In the genomic region with DNA sequence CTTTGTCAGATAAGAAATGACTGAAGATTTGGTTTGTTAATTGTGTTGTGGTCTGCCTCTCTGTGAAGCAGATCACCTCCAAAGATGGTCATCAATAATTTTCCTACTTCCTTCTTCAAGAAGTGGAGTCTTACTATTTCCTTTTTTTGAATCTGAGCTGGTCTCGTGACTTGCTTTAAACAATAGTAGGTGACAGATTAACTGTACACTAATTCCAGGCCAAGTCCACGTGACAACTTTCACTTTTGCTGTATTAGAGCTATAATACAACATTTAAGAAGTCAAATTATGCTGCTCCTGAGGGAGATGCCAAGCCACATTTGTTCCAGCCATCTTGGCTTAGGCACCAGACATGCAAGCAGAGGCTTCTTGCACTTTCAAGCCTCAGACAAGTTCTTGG, we compare ENCODE assay signal across 25 cellular contexts.
A peak's percentile ranks its signal among the peaks of the same experiment; 100 is the strongest.
DNase-seq lines count a peak whose midpoint lies in the region; ATAC-seq, FAIRE-seq and TF ChIP-seq lines count a peak whose summit lies in the region.
"Had no signal": no experiment of that assay in that cellular context is flagged by ENCODE, and none has a peak within 500 bp of the region (broad histone marks: within the 10 kb centered on the region; RNA-seq: fewer than 3 reads in every experiment).

No MANE protein-coding gene starts in this region.

- intact Hi-C loops in HCT116 (cut with micrococcal nuclease) = no loop called here

- no peak for TF ChIP-seq RAD21 in HCT116 (IDR thresholded peaks at IDR 0.05; ENCODE audit: low read depth)
- no peak for TF ChIP-seq RAD21 in H1 (IDR thresholded peaks at IDR 0.05 in 1 of 2, conservative IDR thresholded peaks at IDR 0.05 in 1 of 2; ENCODE audit: low read depth in 2 of 2, low read length in 2 of 2)

- no peaks in the 10 kb centered on the region for H3K9me2 ChIP-seq in HCT116 (ENCODE audit: insufficient read depth)

- H2BK12ac ChIP-seq in H1 (ENCODE audit: low read depth, low read length) (no peak overlapping the region), trophoblast cell (ENCODE audit: low read length) (no peak overlapping the region)

- CTCF ChIA-PET in HCT116 (lab: Charles Lee) = no interaction called here
- CTCF ChIA-PET in H1 (lab: Charles Lee; ENCODE audit: partially characterized antibody) = no interaction called here

- H3K18ac ChIP-seq in H1 (ENCODE audit: extremely low read depth, low read length) (no peak overlapping the region), trophoblast cell (ENCODE audit: low read length) (no peak overlapping the region)

- no peaks in the 10 kb centered on the region for H3K36me3 ChIP-seq in HCT116 (ENCODE audit: control insufficient read depth in 1 of 2, insufficient read depth in 2 of 2, low read length in 2 of 2)
- no peaks in the 10 kb centered on the region for H3K36me3 ChIP-seq in OCI-LY3 (replicated peaks; ENCODE audit: low read depth, low read length)
- no peaks in the 10 kb centered on the region for H3K36me3 ChIP-seq in H1 (ENCODE audit: control insufficient read depth in 2 of 4, insufficient read depth in 4 of 4, low read length in 3 of 4)
- H3K36me3 ChIP-seq in small intestine (ENCODE audit: control insufficient read depth in 2 of 2, insufficient read depth in 2 of 2, low read length in 2 of 2) = no peaks in the 10 kb centered on the region
- no peaks in the 10 kb centered on the region for H3K36me3 ChIP-seq in trophoblast cell (ENCODE audit: control insufficient read depth in 1 of 2, insufficient read depth in 2 of 2, low read length in 2 of 2)

- H3K23me2 ChIP-seq in H1 (ENCODE audit: low read depth, low read length) = no peaks in the 10 kb centered on the region

- no peak overlapping the region for H3K14ac ChIP-seq in H1 (ENCODE audit: insufficient read length)
- H3K14ac ChIP-seq in trophoblast cell (ENCODE audit: low read length) = no peak overlapping the region

- WGBS in H1 (ENCODE audit: extremely low coverage in 1 of 2, insufficient coverage in 1 of 2, insufficient read length in 1 of 2, insufficient replicate concordance in 2 of 2, low coverage in 1 of 2, low lambda C conversion rate in 2 of 2, missing lambda C conversion rate in 1 of 2), 2 experiments = 89% methylated on average over 2 of the region's 2 CpGs; no CpG with 5 or more reads in 1 of the 2 experiments
- 8 to 26% (median 24%) methylated on average over 2 of the region's 2 CpGs for WGBS in small intestine, 3 donors
- WGBS in trophoblast cell (ENCODE audit: extremely low coverage, insufficient coverage, insufficient read length) = no CpG with 5 or more reads among the region's 2 CpGs

- H3K27ac ChIP-seq in HCT116 (ENCODE audit: low read depth, low read length) = no peak overlapping the region
- no peak overlapping the region for H3K27ac ChIP-seq in OCI-LY3 (ENCODE audit: low read length)
- H3K27ac ChIP-seq in H1 (ENCODE audit: low read depth, low read length) = no peak overlapping the region
- H3K27ac ChIP-seq in small intestine (ENCODE audit: low read depth in 1 of 2, low read length in 1 of 2) = no peak overlapping the region
- no peak overlapping the region for H3K27ac ChIP-seq in trophoblast cell (ENCODE audit: low read depth, low read length)
- H3K27ac ChIP-seq: C4-2B, KMS-11 had no signal

- H3K9me3 ChIP-seq in HCT116 (ENCODE audit: control insufficient read depth in 1 of 2, insufficient read depth in 1 of 2, low read depth in 1 of 2, low read length in 2 of 2) (no peaks in the 10 kb centered on the region), OCI-LY3 (ENCODE audit: insufficient read depth, low read length) (no peaks in the 10 kb centered on the region), H1 (ENCODE audit: insufficient read depth in 2 of 2, low read depth in 1 of 2, low read length in 1 of 2) (no peaks in the 10 kb centered on the region), small intestine (ENCODE audit: control insufficient read depth, low read depth) (no peaks in the 10 kb centered on the region), trophoblast cell (ENCODE audit: insufficient read depth, low read depth, low read length) (no peaks in the 10 kb centered on the region)

- H4K20me1 ChIP-seq in HCT116 (ENCODE audit: insufficient read depth) = no peaks in the 10 kb centered on the region
- H4K20me1 ChIP-seq in OCI-LY3 (ENCODE audit: insufficient read depth, low read length) = no peaks in the 10 kb centered on the region
- H4K20me1 ChIP-seq in H1 (replicated peaks in 1 of 2; ENCODE audit: control insufficient read depth in 1 of 2, insufficient read depth in 2 of 2, low read length in 2 of 2) = no peaks in the 10 kb centered on the region

- H3K9ac ChIP-seq in HCT116 (ENCODE audit: low read length) (no peak overlapping the region), OCI-LY3 (ENCODE audit: low read length) (no peak overlapping the region), H1 (replicated peaks in 1 of 4; ENCODE audit: extremely low read depth in 1 of 4, low read depth in 3 of 4, low read length in 3 of 4) (no peak overlapping the region), trophoblast cell (ENCODE audit: low read length) (no peak overlapping the region)
- H3K9ac ChIP-seq: KMS-11 had no signal

- POLR2A ChIA-PET in HCT116 (lab: Charles Lee) (no interaction called here), H1 (lab: Charles Lee; ENCODE audit: partially characterized antibody) (no interaction called here)

- no peak overlapping the region for H2BK20ac ChIP-seq in H1 (ENCODE audit: low read length)

- no peak overlapping the region for H3K4me2 ChIP-seq in HCT116 (ENCODE audit: low read length)
- H3K4me2 ChIP-seq in OCI-LY3 (ENCODE audit: low read length) = peak overlapping the region; percentile 13; the same call in 1 of the 2 replicates
- H3K4me2 ChIP-seq in H1 (ENCODE audit: insufficient read depth in 1 of 2, low read depth in 2 of 2, low read length in 2 of 2) = no peak overlapping the region
- H3K4me2 ChIP-seq in trophoblast cell (ENCODE audit: low read length) = no peak overlapping the region
- H3K4me2 ChIP-seq: KMS-11 had no signal

- DNase-seq in HCT116 (ENCODE audit: low read depth, low spot score) = no peak
- no peak for DNase-seq in H1 (ENCODE audit: low read depth in 1 of 2, low spot score in 2 of 2)
- peak; percentile 2 for DNase-seq in small intestine
- no peak for DNase-seq in cerebellum (ENCODE audit: low spot score)
- no peak for DNase-seq in trophoblast cell
- DNase-seq in NCI-H1417 treated with DMSO at 0.1 percent for 48 hours (lab: John Stamatoyannopoulos, UW) = no peak
- DNase-seq: CD8-positive, alpha-beta memory T cell; DMS 273 treated with DMSO at 0.1 percent for 48 hours; DMS79; EL; GDM1; GOT3; HCEC 1CT; NCI-H1092 treated with DMSO at 0.1 percent for 48 hours; NCI-H146; NCI-H1930; NCI-H2107; NCI-H446; NCI-H526; T-helper 2 cell had no signal

- H2AK5ac ChIP-seq in H1 (ENCODE audit: low read depth, low read length) = no peak overlapping the region
- H2AK5ac ChIP-seq in trophoblast cell (ENCODE audit: low read length) = no peak overlapping the region

- H3K79me2 ChIP-seq in HCT116 (ENCODE audit: insufficient read depth, low read length) = no peaks in the 10 kb centered on the region
- no peaks in the 10 kb centered on the region for H3K79me2 ChIP-seq in OCI-LY3 (ENCODE audit: low read length)
- no peaks in the 10 kb centered on the region for H3K79me2 ChIP-seq in H1 (ENCODE audit: control insufficient read depth in 1 of 2, insufficient read depth in 2 of 2, low read length in 2 of 2)
- H3K79me2 ChIP-seq in trophoblast cell (ENCODE audit: control insufficient read depth, insufficient read depth, low read length, poor library complexity) = no peaks in the 10 kb centered on the region

- TF ChIP-seq EP300 in H1 (IDR thresholded peaks at IDR 0.05; ENCODE audit: borderline replicate concordance in 1 of 2, low read depth in 2 of 2, low read length in 2 of 2) = no peak

- H4K91ac ChIP-seq in H1 (replicated peaks; ENCODE audit: insufficient read length, low read length) = no peak overlapping the region
- no peak overlapping the region for H4K91ac ChIP-seq in trophoblast cell (ENCODE audit: low read depth, low read length)

- H3K79me1 ChIP-seq in H1 (ENCODE audit: low read depth, low read length) (no peaks in the 10 kb centered on the region), trophoblast cell (ENCODE audit: low read length) (no peaks in the 10 kb centered on the region)

- peak overlapping the region; percentile 22 for H2AFZ ChIP-seq in HCT116 (ENCODE audit: low read depth, low read length, poor library complexity, severe bottlenecking)
- peak overlapping the region; percentile 85 for H2AFZ ChIP-seq in OCI-LY3 (ENCODE audit: low read depth, low read length)
- 0 out of 2 replicates have a peak overlapping the region, but pooled peaks have one; percentile 50 for H2AFZ ChIP-seq in H1 (ENCODE audit: low read length)
- H2AFZ ChIP-seq in trophoblast cell (ENCODE audit: insufficient read depth, low read length, poor library complexity) = no peak overlapping the region

- H3K4me3 ChIP-seq in HCT116 (replicated peaks in 1 of 2; ENCODE audit: low read depth in 1 of 2, low read length in 2 of 2) (no peak overlapping the region), OCI-LY3 (ENCODE audit: low read length) (no peak overlapping the region), H1 (ENCODE audit: extremely low read depth in 1 of 4, insufficient read depth in 2 of 4, low read depth in 3 of 4, low read length in 4 of 4) (no peak overlapping the region), small intestine (ENCODE audit: low read depth in 1 of 2, low read length in 2 of 2) (no peak overlapping the region), trophoblast cell (ENCODE audit: low read depth, low read length) (no peak overlapping the region)

- H2BK5ac ChIP-seq in H1 (ENCODE audit: low read depth, low read length) (no peak overlapping the region), trophoblast cell (ENCODE audit: low read depth, low read length, poor library complexity) (no peak overlapping the region)

- no peaks in the 10 kb centered on the region for H3K27me3 ChIP-seq in HCT116 (ENCODE audit: insufficient read depth, low read length)
- H3K27me3 ChIP-seq in OCI-LY3 (ENCODE audit: low read depth, low read length) = no peaks in the 10 kb centered on the region
- no peaks in the 10 kb centered on the region for H3K27me3 ChIP-seq in H1 (replicated peaks in 1 of 4; ENCODE audit: control insufficient read depth in 3 of 4, extremely low read depth in 1 of 4, insufficient read depth in 3 of 4, low read length in 3 of 4)
- H3K27me3 ChIP-seq in small intestine (ENCODE audit: control insufficient read depth in 2 of 2, insufficient read depth in 2 of 2, low read length in 2 of 2) = no peaks in the 10 kb centered on the region
- H3K27me3 ChIP-seq in trophoblast cell (ENCODE audit: insufficient read depth, low read length) = no peaks in the 10 kb centered on the region

- ATAC-seq in HCT116 = no peak

- no TSS peak for BruUV-seq in HCT116 (replicated peaks; lab: Mats Ljungman, UMichigan)

- RAD21 ChIA-PET in HCT116 (lab: Charles Lee; ENCODE audit: low non-redundant PET in 1 of 2, low total read pairs in 2 of 2, uncharacterized antibody in 2 of 2, unreplicated experiment in 2 of 2) = no interaction called here

- no peak overlapping the region for H3K56ac ChIP-seq in H1 (replicated peaks; ENCODE audit: insufficient read length, low read depth, low read length)

- no peak overlapping the region for H4K5ac ChIP-seq in H1 (ENCODE audit: insufficient read length, low read depth, low read length)

- H3K4ac ChIP-seq in H1 (replicated peaks; ENCODE audit: insufficient read length, low read depth, low read length) = no peak overlapping the region
- no peak overlapping the region for H3K4ac ChIP-seq in trophoblast cell (ENCODE audit: low read depth, low read length)

- H4K12ac ChIP-seq in trophoblast cell (ENCODE audit: low read depth, low read length) = no peak overlapping the region

- TF ChIP-seq CTCF in HCT116 (IDR thresholded peaks at IDR 0.05 in 2 of 3, conservative IDR thresholded peaks at IDR 0.05 in 1 of 3; ENCODE audit: borderline replicate concordance in 1 of 3, insufficient read depth in 1 of 3, low read depth in 2 of 3, low read length in 2 of 3) (no peak), OCI-LY3 (IDR thresholded peaks at IDR 0.05; ENCODE audit: low read depth, low read length) (no peak), H1 (IDR thresholded peaks at IDR 0.05; ENCODE audit: control extremely low read depth in 1 of 3, insufficient read depth in 1 of 3, low read depth in 1 of 3, low read length in 3 of 3) (no peak)

- H3K4me1 ChIP-seq in HCT116 (ENCODE audit: control insufficient read depth in 1 of 2, insufficient read depth in 2 of 2, low read length in 2 of 2) = no peaks in the 10 kb centered on the region
- H3K4me1 ChIP-seq in OCI-LY3 (ENCODE audit: low read length) = peaks cover 7% of the 10 kb centered on the region
- H3K4me1 ChIP-seq in H1 (replicated peaks in 1 of 4; ENCODE audit: control insufficient read depth in 3 of 4, insufficient read depth in 4 of 4, low read length in 3 of 4) = peaks cover 0 to 1% (median 0%) of the 10 kb centered on the region in 4 experiments; a peak in 1 of 7 replicates
- no peaks in the 10 kb centered on the region for H3K4me1 ChIP-seq in small intestine (ENCODE audit: control insufficient read depth in 2 of 2, insufficient read depth in 1 of 2, low read depth in 1 of 2, low read length in 1 of 2)
- H3K4me1 ChIP-seq in trophoblast cell (ENCODE audit: control insufficient read depth in 1 of 2, insufficient read depth in 2 of 2, low read length in 2 of 2) = no peaks in the 10 kb centered on the region

- no peak overlapping the region for H2BK120ac ChIP-seq in H1 (replicated peaks; ENCODE audit: low read depth, low read length)
- no peak overlapping the region for H2BK120ac ChIP-seq in trophoblast cell (ENCODE audit: insufficient read depth, low read length, poor library complexity)

- TF ChIP-seq POLR2A in HCT116 (IDR thresholded peaks at IDR 0.05; ENCODE audit: borderline replicate concordance, extremely low read depth, insufficient read depth, insufficient read length) = no peak
- no peak for TF ChIP-seq POLR2A in H1 (IDR thresholded peaks at IDR 0.05; ENCODE audit: control extremely low read depth in 1 of 2, low read depth in 2 of 2, low read length in 2 of 2)

- H3K23ac ChIP-seq in H1 (ENCODE audit: insufficient read length) (no peak overlapping the region), trophoblast cell (ENCODE audit: low read length) (no peak overlapping the region)

- H4K8ac ChIP-seq in H1 (ENCODE audit: extremely low read depth, insufficient read depth, low read length) (no peak overlapping the region), trophoblast cell (ENCODE audit: low read depth, low read length) (no peak overlapping the region)

- FAIRE-seq in H1 (lab: Jason Lieb, UNC) (no peak), small intestine (lab: Jason Lieb, UNC) (no peak)
- FAIRE-seq: GM12892, RCC 7860 had no signal

- no peak overlapping the region for H2BK15ac ChIP-seq in H1 (ENCODE audit: low read length)
